In the genomic region with DNA sequence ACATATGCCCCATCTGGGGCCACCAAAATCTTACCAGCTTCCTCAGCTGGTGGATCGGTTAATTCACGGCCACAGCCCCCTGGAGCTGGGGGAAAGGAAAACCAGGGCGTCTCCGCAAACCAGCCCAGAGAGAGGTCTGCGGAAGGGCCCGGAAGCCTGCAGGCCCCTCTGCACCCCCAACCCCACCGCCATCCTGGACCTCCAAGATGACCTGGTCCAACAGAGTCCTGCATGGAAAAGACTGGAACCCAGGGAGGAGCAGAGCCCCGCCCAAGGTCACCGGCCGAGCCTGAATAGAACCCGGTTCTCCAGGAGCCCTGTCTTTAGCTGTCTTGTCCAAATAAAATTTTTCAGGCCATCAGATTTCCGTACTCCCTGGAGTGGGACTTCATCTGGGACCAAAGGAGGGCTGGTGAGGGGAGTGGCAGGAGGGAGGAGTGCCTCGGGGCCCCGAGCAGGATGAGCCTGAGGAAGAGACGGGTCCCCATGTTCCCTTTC, we compare ENCODE assay signal across 1 cellular context.
TF ChIP-seq lines count a peak whose summit lies in the region.

No MANE protein-coding gene starts in this region.

TF ChIP-seq in WTC11, 78 proteins besides CTCF, POLR2A, EP300 and RAD21 (continued from another document):
- TF ChIP-seq, protein P1, sequence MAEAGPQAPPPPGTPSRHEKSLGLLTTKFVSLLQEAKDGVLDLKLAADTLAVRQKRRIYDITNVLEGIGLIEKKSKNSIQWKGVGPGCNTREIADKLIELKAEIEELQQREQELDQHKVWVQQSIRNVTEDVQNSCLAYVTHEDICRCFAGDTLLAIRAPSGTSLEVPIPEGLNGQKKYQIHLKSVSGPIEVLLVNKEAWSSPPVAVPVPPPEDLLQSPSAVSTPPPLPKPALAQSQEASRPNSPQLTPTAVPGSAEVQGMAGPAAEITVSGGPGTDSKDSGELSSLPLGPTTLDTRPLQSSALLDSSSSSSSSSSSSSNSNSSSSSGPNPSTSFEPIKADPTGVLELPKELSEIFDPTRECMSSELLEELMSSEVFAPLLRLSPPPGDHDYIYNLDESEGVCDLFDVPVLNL (CRISPR knock-in tag; IDR thresholded peaks at IDR 0.05; ENCODE audit: borderline replicate concordance, low read depth): no peak
